In genomic region chr1:178874966-178875365, GRCh38 we compare ENCODE assay signal across 29 cellular contexts. TPM values are rescaled to one million over a fixed set of nuclear protein-coding genes. Genes with fewer than 3 reads are reported as not detected.
"Had no signal": no experiment of that assay in that cellular context is flagged by ENCODE, and none has a peak within 500 bp of the region (broad histone marks: within the 10 kb centered on the region; RNA-seq: fewer than 3 reads in every experiment).

No MANE protein-coding gene starts in this region.

- H3K4me3 Mint-ChIP-seq: naive thymus-derived CD8-positive, alpha-beta T cell; nephron; neural crest cell; stimulated activated naive CD8-positive, alpha-beta T cell treated with anti-CD3 and anti-CD28 coated beads, Interleukin-15, Interleukin-2, amounts not matched to agents 100 ng/mL and 50 ng/mL, for 24 hours had no signal

- H3K9me3 Mint-ChIP-seq: naive thymus-derived CD8-positive, alpha-beta T cell; nephron; neural crest cell; stimulated activated naive CD8-positive, alpha-beta T cell treated with anti-CD3 and anti-CD28 coated beads, Interleukin-15, Interleukin-2, amounts not matched to agents 100 ng/mL and 50 ng/mL, for 24 hours had no signal

- H3K27ac ChIP-seq: heart right ventricle, hepatocyte, left ventricle myocardium inferior, pancreas, prostate gland, sigmoid colon, suprapubic skin, thoracic aorta, tibial artery, upper lobe of right lung had no signal

- H3K79me2 ChIP-seq: hepatocyte had no signal

- H3K27me3 ChIP-seq: heart right ventricle, hepatocyte, pancreas, sigmoid colon, suprapubic skin, tibial artery, upper lobe of right lung had no signal

- H3K9me3 ChIP-seq: heart right ventricle, left ventricle myocardium inferior, mucosa of descending colon, pancreas, prostate gland, sigmoid colon, suprapubic skin, thoracic aorta, tibial artery, upper lobe of right lung had no signal

- H3K36me3 ChIP-seq: heart right ventricle, left ventricle myocardium inferior, pancreas, prostate gland, sigmoid colon, suprapubic skin, thoracic aorta, tibial artery, upper lobe of right lung had no signal

- H3K4me1 ChIP-seq: prostate gland had no signal

- H3K4me3 ChIP-seq: heart right ventricle, hepatocyte, left ventricle myocardium inferior, lung, mucosa of descending colon, pancreas, prostate gland, sigmoid colon, smooth muscle cell, suprapubic skin, thoracic aorta, tibial artery, upper lobe of right lung had no signal

- H3K27me3 Mint-ChIP-seq: naive thymus-derived CD8-positive, alpha-beta T cell; stimulated activated naive CD8-positive, alpha-beta T cell treated with anti-CD3 and anti-CD28 coated beads, Interleukin-15, Interleukin-2, amounts not matched to agents 100 ng/mL and 50 ng/mL, for 24 hours had no signal

- DNase-seq: heart right ventricle; islet precursor cell; left ventricle myocardium inferior; midbrain; mucosa of descending colon; naive thymus-derived CD8-positive, alpha-beta T cell; nucleus accumbens; pancreas; retina; right cardiac atrium; sigmoid colon; stimulated activated CD4-positive, alpha-beta T cell treated with anti-CD3 and anti-CD28 coated beads, Interleukin-1b, Interleukin-23, amount 100 ng/mL, for 48 hours; stimulated activated CD4-positive, alpha-beta T cell treated with anti-CD3 and anti-CD28 coated beads, Interleukin-2, amount 100 ng/mL, for 48 hours; stimulated activated CD4-positive, alpha-beta T cell treated with anti-CD3 and anti-CD28 coated beads, Interleukin-4, amount 100 ng/mL, for 4 hours; stimulated activated CD8-positive, alpha-beta memory T cell treated with anti-CD3 and anti-CD28 coated beads, Interleukin-4, amount 100 ng/mL, for 48 hours; stimulated activated naive CD4-positive, alpha-beta T cell; tibial artery; trophoblast cell; upper lobe of right lung had no signal

- H3K27ac Mint-ChIP-seq: nephron; stimulated activated naive CD8-positive, alpha-beta T cell treated with anti-CD3 and anti-CD28 coated beads, Interleukin-15, Interleukin-2, amounts not matched to agents 100 ng/mL and 50 ng/mL, for 24 hours had no signal

- H2AFZ ChIP-seq: hepatocyte had no signal

- H3K4me1 Mint-ChIP-seq: naive thymus-derived CD8-positive, alpha-beta T cell had no signal

- H3K4me2 ChIP-seq: hepatocyte, smooth muscle cell had no signal

RNA-seq across cellular contexts. Expression of gene ANGPTL1, which starts 4.1 kb away (rescaled TPM):
- total RNA-seq: kidney epithelial cell; naive thymus-derived CD8-positive, alpha-beta T cell had no signal
- polyA plus RNA-seq: naive thymus-derived CD8-positive, alpha-beta T cell had no signal
